Comparison of ENCODE assay signal across 25 cellular contexts in the genomic region with DNA sequence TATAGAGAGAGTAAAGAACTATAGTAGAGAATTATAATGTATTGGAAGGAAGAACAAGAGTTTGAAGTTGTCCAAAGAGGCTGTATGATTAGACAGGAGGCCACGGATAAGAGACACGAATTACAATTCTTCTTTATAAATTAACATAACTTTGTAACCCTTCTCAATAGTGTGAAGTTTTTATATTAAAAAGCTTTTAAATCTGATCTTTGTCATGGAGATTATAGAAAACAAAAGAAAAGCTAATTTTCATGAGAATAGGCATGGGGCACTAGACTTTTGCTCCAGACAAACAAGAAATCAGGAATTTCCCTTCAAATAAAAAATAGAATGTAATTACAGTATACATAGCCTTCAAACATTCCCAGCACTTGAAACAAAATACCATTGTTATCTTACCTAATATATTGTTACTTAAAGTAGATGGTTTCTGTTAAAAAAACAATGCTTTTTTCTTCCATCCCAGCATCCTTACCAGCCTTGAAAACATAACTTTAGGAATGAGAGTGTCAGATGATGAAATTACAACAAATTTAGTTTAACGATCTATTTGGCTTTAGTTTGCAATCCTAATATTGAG.
"Had no signal": no experiment of that assay in that cellular context is flagged by ENCODE, and none has a peak within 500 bp of the region (broad histone marks: within the 10 kb centered on the region; RNA-seq: fewer than 3 reads in every experiment).

No MANE protein-coding gene starts in this region.

- H3K27ac Mint-ChIP-seq: dendritic cell treated with granulocyte-macrophage colony-stimulating factor and Interleukin-4, amounts not matched to agents 40 ng/mL and 50 ng/mL, for 4 days; effector memory CD8-positive, alpha-beta T cell; memory B cell; mesothelial cell of epicardium; natural killer cell treated with Interleukin-12 subunit alpha and Interleukin-12 subunit beta and Interleukin-15 and Interleukin-18, amount 100 ng/mL, for 72 hours; stimulated activated memory B cell treated with anti-CD40 and anti-IgM and Interleukin-4, amounts not matched to agents 10 μg/mL and 1 μg/mL and 100 μg/mL, for 72 hours; stimulated activated naive CD8-positive, alpha-beta T cell treated with anti-CD3 and anti-CD28 coated beads, Interleukin-15, amount 100 ng/mL, for 72 hours had no signal

- H3K36me3 ChIP-seq: heart right ventricle, left ventricle myocardium inferior, lower lobe of right lung, right lobe of liver, spleen, tibial nerve, upper lobe of right lung, vagina had no signal

- H3K36me3 Mint-ChIP-seq: memory B cell; mesothelial cell of epicardium; natural killer cell treated with Interleukin-12 subunit alpha and Interleukin-12 subunit beta and Interleukin-15 and Interleukin-18, amount 100 ng/mL, for 72 hours; stimulated activated memory B cell treated with anti-CD40 and anti-IgM and Interleukin-4, amounts not matched to agents 10 μg/mL and 1 μg/mL and 100 μg/mL, for 72 hours had no signal

- H3K27me3 Mint-ChIP-seq: dendritic cell treated with granulocyte-macrophage colony-stimulating factor and Interleukin-4, amounts not matched to agents 40 ng/mL and 50 ng/mL, for 4 days; memory B cell; stimulated activated memory B cell treated with anti-CD40 and anti-IgM and Interleukin-4, amounts not matched to agents 10 μg/mL and 1 μg/mL and 100 μg/mL, for 72 hours; stimulated activated naive CD8-positive, alpha-beta T cell treated with anti-CD3 and anti-CD28 coated beads, Interleukin-15, amount 100 ng/mL, for 72 hours had no signal

- H3K79me2 ChIP-seq: parathyroid adenoma had no signal

- H3K9ac ChIP-seq: parathyroid adenoma had no signal

- H3K4me3 Mint-ChIP-seq: dendritic cell treated with granulocyte-macrophage colony-stimulating factor and Interleukin-4, amounts not matched to agents 40 ng/mL and 50 ng/mL, for 4 days; effector memory CD8-positive, alpha-beta T cell; memory B cell; mesothelial cell of epicardium; natural killer cell treated with Interleukin-12 subunit alpha and Interleukin-12 subunit beta and Interleukin-15 and Interleukin-18, amount 100 ng/mL, for 72 hours; stimulated activated memory B cell treated with anti-CD40 and anti-IgM and Interleukin-4, amounts not matched to agents 10 μg/mL and 1 μg/mL and 100 μg/mL, for 72 hours; stimulated activated naive CD8-positive, alpha-beta T cell treated with anti-CD3 and anti-CD28 coated beads, Interleukin-15, amount 100 ng/mL, for 72 hours had no signal

- ATAC-seq: effector memory CD8-positive, alpha-beta T cell; heart right ventricle; left cardiac atrium; lower lobe of right lung; natural killer cell treated with Interleukin-12 subunit alpha and Interleukin-12 subunit beta and Interleukin-15 and Interleukin-18, amount 100 ng/mL, for 72 hours; psoas muscle; right lobe of liver; stimulated activated memory B cell treated with anti-CD40 and anti-IgM and Interleukin-4, amounts not matched to agents 10 μg/mL and 1 μg/mL and 100 μg/mL, for 72 hours; stimulated activated naive CD8-positive, alpha-beta T cell treated with anti-CD3 and anti-CD28 coated beads, Interleukin-15, amount 100 ng/mL, for 72 hours; upper lobe of right lung had no signal

- H3K9me3 Mint-ChIP-seq: dendritic cell treated with granulocyte-macrophage colony-stimulating factor and Interleukin-4, amounts not matched to agents 40 ng/mL and 50 ng/mL, for 4 days; effector memory CD8-positive, alpha-beta T cell; memory B cell; mesothelial cell of epicardium; natural killer cell treated with Interleukin-12 subunit alpha and Interleukin-12 subunit beta and Interleukin-15 and Interleukin-18, amount 100 ng/mL, for 72 hours; stimulated activated memory B cell treated with anti-CD40 and anti-IgM and Interleukin-4, amounts not matched to agents 10 μg/mL and 1 μg/mL and 100 μg/mL, for 72 hours; stimulated activated naive CD8-positive, alpha-beta T cell treated with anti-CD3 and anti-CD28 coated beads, Interleukin-15, amount 100 ng/mL, for 72 hours had no signal

- H3K9me3 ChIP-seq: heart right ventricle, left ventricle myocardium inferior, lower lobe of right lung, psoas muscle, right lobe of liver, spleen, testis, tibial nerve, upper lobe of right lung, vagina had no signal

- H2AFZ ChIP-seq: parathyroid adenoma had no signal

- H3K27ac ChIP-seq: heart right ventricle, left ventricle myocardium inferior, lower lobe of right lung, parathyroid adenoma, psoas muscle, right lobe of liver, spleen, testis, tibial nerve, upper lobe of right lung, vagina had no signal

- H3K4me3 ChIP-seq: heart right ventricle, left ventricle myocardium inferior, lower lobe of right lung, psoas muscle, right lobe of liver, spleen, testis, tibial nerve, upper lobe of right lung, vagina had no signal

- H3K4me1 ChIP-seq: heart right ventricle, left ventricle myocardium inferior, lower lobe of right lung, parathyroid adenoma, psoas muscle, right lobe of liver, spleen, testis, tibial nerve, upper lobe of right lung, vagina had no signal

- H3K27me3 ChIP-seq: heart right ventricle, right lobe of liver, spleen, testis, tibial nerve, upper lobe of right lung, vagina had no signal

- H3K4me1 Mint-ChIP-seq: memory B cell; mesothelial cell of epicardium; stimulated activated memory B cell treated with anti-CD40 and anti-IgM and Interleukin-4, amounts not matched to agents 10 μg/mL and 1 μg/mL and 100 μg/mL, for 72 hours; stimulated activated naive CD8-positive, alpha-beta T cell treated with anti-CD3 and anti-CD28 coated beads, Interleukin-15, amount 100 ng/mL, for 72 hours had no signal

- DNase-seq: effector memory CD8-positive, alpha-beta T cell; foreskin melanocyte; heart right ventricle; kidney; left cardiac atrium; left ventricle myocardium inferior; lower lobe of right lung; psoas muscle; retina; right lobe of liver; spleen; stimulated activated CD4-positive, alpha-beta T cell treated with anti-CD3 and anti-CD28 coated beads, Interleukin-15, amount 100 ng/mL, for 24 hours; stimulated activated CD4-positive, alpha-beta T cell treated with anti-CD3 and anti-CD28 coated beads, Interleukin-1b, Interleukin-23, amount 100 ng/mL, for 48 hours; stimulated activated CD4-positive, alpha-beta T cell treated with anti-CD3 and anti-CD28 coated beads, Interleukin-4, amount 100 ng/mL, for 24 hours; stimulated activated naive CD8-positive, alpha-beta T cell treated with anti-CD3 and anti-CD28 coated beads, Interleukin-15, amount 100 ng/mL, for 72 hours; testis; upper lobe of right lung had no signal
